Comparison of ENCODE assay signal across 15 cellular contexts in the genomic region with DNA sequence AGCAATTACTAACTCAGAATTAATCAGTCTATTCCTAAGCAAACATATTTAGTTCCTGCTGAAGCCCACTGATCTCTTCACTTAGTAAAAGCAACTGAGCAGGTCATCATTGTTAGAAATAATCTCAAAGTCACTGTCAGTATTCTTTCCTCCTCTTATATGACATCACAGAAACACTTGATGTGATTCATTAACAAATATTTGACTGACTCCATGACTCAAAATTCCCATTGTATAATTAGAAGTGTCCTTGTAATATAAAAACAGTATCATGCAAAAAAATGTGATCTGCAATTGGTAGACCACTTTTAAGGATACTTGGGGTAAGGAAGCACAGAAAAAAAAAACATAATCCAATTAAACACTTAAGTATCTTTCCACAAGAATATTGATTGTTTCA.
DNase-seq lines count a peak whose midpoint lies in the region; ATAC-seq and TF ChIP-seq lines count a peak whose summit lies in the region.
"Had no signal": no experiment of that assay in that cellular context is flagged by ENCODE, and none has a peak within 500 bp of the region (broad histone marks: within the 10 kb centered on the region; RNA-seq: fewer than 3 reads in every experiment).

No MANE protein-coding gene starts in this region.

- intact Hi-C loops in posterior cingulate gyrus (cut with DNase I) = no loop called here

- no peak for TF ChIP-seq CTCF in epithelial cell of esophagus (IDR thresholded peaks at IDR 0.05; ENCODE audit: insufficient read depth, low read depth, low read length, missing control alignments)

- ATAC-seq in HG03196 (IDR thresholded peaks at IDR 0.05; ENCODE audit: unreplicated experiment) (no peak), GM18868 (IDR thresholded peaks at IDR 0.05; ENCODE audit: unreplicated experiment) (no peak)

- DNase-seq in EL (peak; percentile 24), LHCN-M2 (ENCODE audit: low read depth) (peak; percentile 12), epithelial cell of esophagus (ENCODE audit: low read depth) (peak; percentile 31), renal cortical epithelial cell (ENCODE audit: low read depth) (peak; percentile 29), posterior cingulate gyrus (no peak)
- DNase-seq: AML-193, COR-L47, DMS153, NCI-H187, NCI-H748 treated with DMSO at 0.1 percent for 48 hours, PC-9 had no signal

- no peak overlapping the region for H3K4me3 ChIP-seq in epithelial cell of esophagus (ENCODE audit: low read length)
- H3K4me3 ChIP-seq: HAP-1, PC-9, SJSA1 had no signal

Comparison
In these comparisons a context has a peak if more than half of its experiments do, and no peak if none do; other contexts are left out.
1. DNase-seq: peak in EL (single experiment), LHCN-M2 (single experiment), epithelial cell of esophagus (single experiment) and renal cortical epithelial cell (single experiment); none in posterior cingulate gyrus (0 of 10).